Comparison of ENCODE assay signal across 1 cellular context in the genomic region with DNA sequence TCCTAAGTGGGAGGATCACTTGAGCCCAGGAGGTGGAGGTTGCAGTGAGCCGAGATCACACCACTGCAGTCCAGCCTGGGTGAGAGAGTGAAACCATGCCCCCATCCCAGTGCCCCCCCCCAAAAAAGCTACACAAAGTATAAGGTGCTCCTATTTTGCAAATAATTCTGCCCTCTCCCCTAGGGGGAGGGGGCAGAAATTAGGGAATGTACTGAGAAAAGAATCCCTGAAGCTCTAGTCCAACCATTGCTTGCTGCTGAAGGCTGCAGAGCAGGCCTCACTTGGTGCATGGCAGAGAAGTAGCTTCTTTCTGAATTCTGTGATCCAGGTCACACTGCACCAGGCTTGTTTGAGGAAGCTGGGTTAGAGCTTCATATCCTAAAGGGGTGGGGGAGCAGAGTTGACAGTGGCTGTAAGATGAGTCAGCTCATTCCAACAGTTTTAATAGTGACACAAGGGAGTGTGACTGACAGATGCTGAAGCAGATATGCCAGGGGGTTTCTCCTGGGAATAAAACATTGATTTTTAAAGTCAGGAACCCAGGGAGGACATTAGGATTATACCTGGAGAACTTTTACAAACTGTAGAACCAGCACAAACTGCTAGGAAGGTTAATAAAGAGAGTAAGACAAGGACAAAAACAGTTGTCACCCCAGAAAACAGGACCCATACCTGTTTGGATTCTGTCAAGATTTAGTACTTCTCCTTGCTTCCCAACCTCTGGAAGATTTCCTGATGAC.
A peak's percentile ranks its signal among the peaks of the same experiment; 100 is the strongest.
TF ChIP-seq lines count a peak whose summit lies in the region.

No MANE protein-coding gene starts in this region.

TF ChIP-seq in K562, 482 proteins besides CTCF, POLR2A, EP300 and RAD21 (continued from another document and continues in another):
- peak in 1 of 2 experiments; percentile 70; a peak in 1 of 3 replicates for TF ChIP-seq CBX3 (IDR thresholded peaks at IDR 0.05; ENCODE audit: borderline replicate concordance in 1 of 2, low read length in 2 of 2)
- peak; percentile 60 for TF ChIP-seq SMAD1 (IDR thresholded peaks at IDR 0.05; ENCODE audit: low read depth, low read length, partially characterized antibody)
- no peak for TF ChIP-seq ZNF324 (CRISPR knock-in tag; IDR thresholded peaks at IDR 0.05)
- peak; percentile 61 for TF ChIP-seq L3MBTL2 (IDR thresholded peaks at IDR 0.05)
- peak; percentile 82 to 85 for TF ChIP-seq KDM1A (IDR thresholded peaks at IDR 0.05)
- TF ChIP-seq, protein P1, sequence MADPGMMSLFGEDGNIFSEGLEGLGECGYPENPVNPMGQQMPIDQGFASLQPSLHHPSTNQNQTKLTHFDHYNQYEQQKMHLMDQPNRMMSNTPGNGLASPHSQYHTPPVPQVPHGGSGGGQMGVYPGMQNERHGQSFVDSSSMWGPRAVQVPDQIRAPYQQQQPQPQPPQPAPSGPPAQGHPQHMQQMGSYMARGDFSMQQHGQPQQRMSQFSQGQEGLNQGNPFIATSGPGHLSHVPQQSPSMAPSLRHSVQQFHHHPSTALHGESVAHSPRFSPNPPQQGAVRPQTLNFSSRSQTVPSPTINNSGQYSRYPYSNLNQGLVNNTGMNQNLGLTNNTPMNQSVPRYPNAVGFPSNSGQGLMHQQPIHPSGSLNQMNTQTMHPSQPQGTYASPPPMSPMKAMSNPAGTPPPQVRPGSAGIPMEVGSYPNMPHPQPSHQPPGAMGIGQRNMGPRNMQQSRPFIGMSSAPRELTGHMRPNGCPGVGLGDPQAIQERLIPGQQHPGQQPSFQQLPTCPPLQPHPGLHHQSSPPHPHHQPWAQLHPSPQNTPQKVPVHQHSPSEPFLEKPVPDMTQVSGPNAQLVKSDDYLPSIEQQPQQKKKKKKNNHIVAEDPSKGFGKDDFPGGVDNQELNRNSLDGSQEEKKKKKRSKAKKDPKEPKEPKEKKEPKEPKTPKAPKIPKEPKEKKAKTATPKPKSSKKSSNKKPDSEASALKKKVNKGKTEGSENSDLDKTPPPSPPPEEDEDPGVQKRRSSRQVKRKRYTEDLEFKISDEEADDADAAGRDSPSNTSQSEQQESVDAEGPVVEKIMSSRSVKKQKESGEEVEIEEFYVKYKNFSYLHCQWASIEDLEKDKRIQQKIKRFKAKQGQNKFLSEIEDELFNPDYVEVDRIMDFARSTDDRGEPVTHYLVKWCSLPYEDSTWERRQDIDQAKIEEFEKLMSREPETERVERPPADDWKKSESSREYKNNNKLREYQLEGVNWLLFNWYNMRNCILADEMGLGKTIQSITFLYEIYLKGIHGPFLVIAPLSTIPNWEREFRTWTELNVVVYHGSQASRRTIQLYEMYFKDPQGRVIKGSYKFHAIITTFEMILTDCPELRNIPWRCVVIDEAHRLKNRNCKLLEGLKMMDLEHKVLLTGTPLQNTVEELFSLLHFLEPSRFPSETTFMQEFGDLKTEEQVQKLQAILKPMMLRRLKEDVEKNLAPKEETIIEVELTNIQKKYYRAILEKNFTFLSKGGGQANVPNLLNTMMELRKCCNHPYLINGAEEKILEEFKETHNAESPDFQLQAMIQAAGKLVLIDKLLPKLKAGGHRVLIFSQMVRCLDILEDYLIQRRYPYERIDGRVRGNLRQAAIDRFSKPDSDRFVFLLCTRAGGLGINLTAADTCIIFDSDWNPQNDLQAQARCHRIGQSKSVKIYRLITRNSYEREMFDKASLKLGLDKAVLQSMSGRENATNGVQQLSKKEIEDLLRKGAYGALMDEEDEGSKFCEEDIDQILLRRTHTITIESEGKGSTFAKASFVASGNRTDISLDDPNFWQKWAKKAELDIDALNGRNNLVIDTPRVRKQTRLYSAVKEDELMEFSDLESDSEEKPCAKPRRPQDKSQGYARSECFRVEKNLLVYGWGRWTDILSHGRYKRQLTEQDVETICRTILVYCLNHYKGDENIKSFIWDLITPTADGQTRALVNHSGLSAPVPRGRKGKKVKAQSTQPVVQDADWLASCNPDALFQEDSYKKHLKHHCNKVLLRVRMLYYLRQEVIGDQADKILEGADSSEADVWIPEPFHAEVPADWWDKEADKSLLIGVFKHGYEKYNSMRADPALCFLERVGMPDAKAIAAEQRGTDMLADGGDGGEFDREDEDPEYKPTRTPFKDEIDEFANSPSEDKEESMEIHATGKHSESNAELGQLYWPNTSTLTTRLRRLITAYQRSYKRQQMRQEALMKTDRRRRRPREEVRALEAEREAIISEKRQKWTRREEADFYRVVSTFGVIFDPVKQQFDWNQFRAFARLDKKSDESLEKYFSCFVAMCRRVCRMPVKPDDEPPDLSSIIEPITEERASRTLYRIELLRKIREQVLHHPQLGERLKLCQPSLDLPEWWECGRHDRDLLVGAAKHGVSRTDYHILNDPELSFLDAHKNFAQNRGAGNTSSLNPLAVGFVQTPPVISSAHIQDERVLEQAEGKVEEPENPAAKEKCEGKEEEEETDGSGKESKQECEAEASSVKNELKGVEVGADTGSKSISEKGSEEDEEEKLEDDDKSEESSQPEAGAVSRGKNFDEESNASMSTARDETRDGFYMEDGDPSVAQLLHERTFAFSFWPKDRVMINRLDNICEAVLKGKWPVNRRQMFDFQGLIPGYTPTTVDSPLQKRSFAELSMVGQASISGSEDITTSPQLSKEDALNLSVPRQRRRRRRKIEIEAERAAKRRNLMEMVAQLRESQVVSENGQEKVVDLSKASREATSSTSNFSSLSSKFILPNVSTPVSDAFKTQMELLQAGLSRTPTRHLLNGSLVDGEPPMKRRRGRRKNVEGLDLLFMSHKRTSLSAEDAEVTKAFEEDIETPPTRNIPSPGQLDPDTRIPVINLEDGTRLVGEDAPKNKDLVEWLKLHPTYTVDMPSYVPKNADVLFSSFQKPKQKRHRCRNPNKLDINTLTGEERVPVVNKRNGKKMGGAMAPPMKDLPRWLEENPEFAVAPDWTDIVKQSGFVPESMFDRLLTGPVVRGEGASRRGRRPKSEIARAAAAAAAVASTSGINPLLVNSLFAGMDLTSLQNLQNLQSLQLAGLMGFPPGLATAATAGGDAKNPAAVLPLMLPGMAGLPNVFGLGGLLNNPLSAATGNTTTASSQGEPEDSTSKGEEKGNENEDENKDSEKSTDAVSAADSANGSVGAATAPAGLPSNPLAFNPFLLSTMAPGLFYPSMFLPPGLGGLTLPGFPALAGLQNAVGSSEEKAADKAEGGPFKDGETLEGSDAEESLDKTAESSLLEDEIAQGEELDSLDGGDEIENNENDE (IDR thresholded peaks at IDR 0.05; ENCODE audit: low read depth, low read length) = peak; percentile 58
- no peak for TF ChIP-seq ZNF3 (CRISPR knock-in tag; IDR thresholded peaks at IDR 0.05)
- peak; percentile 100 for TF ChIP-seq NFE2 (IDR thresholded peaks at IDR 0.05; ENCODE audit: low read depth)
- 0 out of 2 replicates have a peak, but pooled peaks have one; percentile 22 for TF ChIP-seq ZNF143 (CRISPR knock-in tag; IDR thresholded peaks at IDR 0.05)
- TF ChIP-seq PHTF2 (CRISPR knock-in tag; IDR thresholded peaks at IDR 0.05) = no peak
- peak; percentile 96 for TF ChIP-seq TEAD1 (CRISPR knock-in tag; IDR thresholded peaks at IDR 0.05)
- TF ChIP-seq SMARCC2 (IDR thresholded peaks at IDR 0.05; ENCODE audit: low read depth) = peak; percentile 88
- peak; percentile 63 for TF ChIP-seq SETDB1 (IDR thresholded peaks at IDR 0.05; ENCODE audit: low read length)
- no peak for TF ChIP-seq ZNF586 (CRISPR knock-in tag; conservative IDR thresholded peaks at IDR 0.05)
- no peak for TF ChIP-seq PTRF (tag; IDR thresholded peaks at IDR 0.05)
- TF ChIP-seq, protein P2, sequence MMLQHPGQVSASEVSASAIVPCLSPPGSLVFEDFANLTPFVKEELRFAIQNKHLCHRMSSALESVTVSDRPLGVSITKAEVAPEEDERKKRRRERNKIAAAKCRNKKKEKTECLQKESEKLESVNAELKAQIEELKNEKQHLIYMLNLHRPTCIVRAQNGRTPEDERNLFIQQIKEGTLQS (IDR thresholded peaks at IDR 0.05) = peak; percentile 91
- TF ChIP-seq, protein P2 (CRISPR knock-in tag; conservative IDR thresholded peaks at IDR 0.05) = peak; percentile 52; the same call in 1 of the 2 replicates
- TF ChIP-seq, protein P3, sequence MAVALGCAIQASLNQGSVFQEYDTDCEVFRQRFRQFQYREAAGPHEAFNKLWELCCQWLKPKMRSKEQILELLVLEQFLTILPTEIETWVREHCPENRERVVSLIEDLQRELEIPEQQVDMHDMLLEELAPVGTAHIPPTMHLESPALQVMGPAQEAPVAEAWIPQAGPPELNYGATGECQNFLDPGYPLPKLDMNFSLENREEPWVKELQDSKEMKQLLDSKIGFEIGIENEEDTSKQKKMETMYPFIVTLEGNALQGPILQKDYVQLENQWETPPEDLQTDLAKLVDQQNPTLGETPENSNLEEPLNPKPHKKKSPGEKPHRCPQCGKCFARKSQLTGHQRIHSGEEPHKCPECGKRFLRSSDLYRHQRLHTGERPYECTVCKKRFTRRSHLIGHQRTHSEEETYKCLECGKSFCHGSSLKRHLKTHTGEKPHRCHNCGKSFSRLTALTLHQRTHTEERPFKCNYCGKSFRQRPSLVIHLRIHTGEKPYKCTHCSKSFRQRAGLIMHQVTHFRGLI (CRISPR knock-in tag; IDR thresholded peaks at IDR 0.05) = no peak
- TF ChIP-seq XRCC4 (IDR thresholded peaks at IDR 0.05; ENCODE audit: extremely low read depth, insufficient read depth, insufficient read length) = no peak
- TF ChIP-seq SMARCB1 (IDR thresholded peaks at IDR 0.05; ENCODE audit: insufficient read length, low read depth) = peak; percentile 68
- TF ChIP-seq FOXM1 (IDR thresholded peaks at IDR 0.05; ENCODE audit: low read depth) = no peak
- TF ChIP-seq FOXM1 (CRISPR knock-in tag; IDR thresholded peaks at IDR 0.05; ENCODE audit: low read depth) = no peak
- no peak for TF ChIP-seq ZFP1 (CRISPR knock-in tag; IDR thresholded peaks at IDR 0.05)
- TF ChIP-seq CREM (IDR thresholded peaks at IDR 0.05; ENCODE audit: low read depth) = peak; percentile 80
- peak; percentile 78; the same call in 1 of the 2 replicates for TF ChIP-seq GATA2 (CRISPR knock-in tag; IDR thresholded peaks at IDR 0.05)
- TF ChIP-seq ZNF75A (CRISPR knock-in tag; IDR thresholded peaks at IDR 0.05) = no peak
- TF ChIP-seq SOX6 (IDR thresholded peaks at IDR 0.05) = peak; percentile 80
- TF ChIP-seq, protein P4, sequence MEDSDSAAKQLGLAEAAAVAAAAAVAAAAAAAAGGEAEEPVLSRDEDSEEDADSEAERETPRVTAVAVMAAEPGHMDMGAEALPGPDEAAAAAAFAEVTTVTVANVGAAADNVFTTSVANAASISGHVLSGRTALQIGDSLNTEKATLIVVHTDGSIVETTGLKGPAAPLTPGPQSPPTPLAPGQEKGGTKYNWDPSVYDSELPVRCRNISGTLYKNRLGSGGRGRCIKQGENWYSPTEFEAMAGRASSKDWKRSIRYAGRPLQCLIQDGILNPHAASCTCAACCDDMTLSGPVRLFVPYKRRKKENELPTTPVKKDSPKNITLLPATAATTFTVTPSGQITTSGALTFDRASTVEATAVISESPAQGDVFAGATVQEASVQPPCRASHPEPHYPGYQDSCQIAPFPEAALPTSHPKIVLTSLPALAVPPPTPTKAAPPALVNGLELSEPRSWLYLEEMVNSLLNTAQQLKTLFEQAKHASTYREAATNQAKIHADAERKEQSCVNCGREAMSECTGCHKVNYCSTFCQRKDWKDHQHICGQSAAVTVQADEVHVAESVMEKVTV (CRISPR knock-in tag; IDR thresholded peaks at IDR 0.05) = no peak
- TF ChIP-seq RBM15 (IDR thresholded peaks at IDR 0.05; ENCODE audit: insufficient read depth, low read length) = no peak
- TF ChIP-seq, protein P5, sequence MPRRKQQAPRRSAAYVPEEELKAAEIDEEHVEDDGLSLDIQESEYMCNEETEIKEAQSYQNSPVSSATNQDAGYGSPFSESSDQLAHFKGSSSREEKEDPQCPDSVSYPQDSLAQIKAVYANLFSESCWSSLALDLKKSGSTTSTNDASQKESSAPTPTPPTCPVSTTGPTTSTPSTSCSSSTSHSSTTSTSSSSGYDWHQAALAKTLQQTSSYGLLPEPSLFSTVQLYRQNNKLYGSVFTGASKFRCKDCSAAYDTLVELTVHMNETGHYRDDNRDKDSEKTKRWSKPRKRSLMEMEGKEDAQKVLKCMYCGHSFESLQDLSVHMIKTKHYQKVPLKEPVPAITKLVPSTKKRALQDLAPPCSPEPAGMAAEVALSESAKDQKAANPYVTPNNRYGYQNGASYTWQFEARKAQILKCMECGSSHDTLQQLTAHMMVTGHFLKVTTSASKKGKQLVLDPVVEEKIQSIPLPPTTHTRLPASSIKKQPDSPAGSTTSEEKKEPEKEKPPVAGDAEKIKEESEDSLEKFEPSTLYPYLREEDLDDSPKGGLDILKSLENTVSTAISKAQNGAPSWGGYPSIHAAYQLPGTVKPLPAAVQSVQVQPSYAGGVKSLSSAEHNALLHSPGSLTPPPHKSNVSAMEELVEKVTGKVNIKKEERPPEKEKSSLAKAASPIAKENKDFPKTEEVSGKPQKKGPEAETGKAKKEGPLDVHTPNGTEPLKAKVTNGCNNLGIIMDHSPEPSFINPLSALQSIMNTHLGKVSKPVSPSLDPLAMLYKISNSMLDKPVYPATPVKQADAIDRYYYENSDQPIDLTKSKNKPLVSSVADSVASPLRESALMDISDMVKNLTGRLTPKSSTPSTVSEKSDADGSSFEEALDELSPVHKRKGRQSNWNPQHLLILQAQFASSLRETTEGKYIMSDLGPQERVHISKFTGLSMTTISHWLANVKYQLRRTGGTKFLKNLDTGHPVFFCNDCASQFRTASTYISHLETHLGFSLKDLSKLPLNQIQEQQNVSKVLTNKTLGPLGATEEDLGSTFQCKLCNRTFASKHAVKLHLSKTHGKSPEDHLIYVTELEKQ (CRISPR knock-in tag; IDR thresholded peaks at IDR 0.05) = no peak
- TF ChIP-seq, protein P6, sequence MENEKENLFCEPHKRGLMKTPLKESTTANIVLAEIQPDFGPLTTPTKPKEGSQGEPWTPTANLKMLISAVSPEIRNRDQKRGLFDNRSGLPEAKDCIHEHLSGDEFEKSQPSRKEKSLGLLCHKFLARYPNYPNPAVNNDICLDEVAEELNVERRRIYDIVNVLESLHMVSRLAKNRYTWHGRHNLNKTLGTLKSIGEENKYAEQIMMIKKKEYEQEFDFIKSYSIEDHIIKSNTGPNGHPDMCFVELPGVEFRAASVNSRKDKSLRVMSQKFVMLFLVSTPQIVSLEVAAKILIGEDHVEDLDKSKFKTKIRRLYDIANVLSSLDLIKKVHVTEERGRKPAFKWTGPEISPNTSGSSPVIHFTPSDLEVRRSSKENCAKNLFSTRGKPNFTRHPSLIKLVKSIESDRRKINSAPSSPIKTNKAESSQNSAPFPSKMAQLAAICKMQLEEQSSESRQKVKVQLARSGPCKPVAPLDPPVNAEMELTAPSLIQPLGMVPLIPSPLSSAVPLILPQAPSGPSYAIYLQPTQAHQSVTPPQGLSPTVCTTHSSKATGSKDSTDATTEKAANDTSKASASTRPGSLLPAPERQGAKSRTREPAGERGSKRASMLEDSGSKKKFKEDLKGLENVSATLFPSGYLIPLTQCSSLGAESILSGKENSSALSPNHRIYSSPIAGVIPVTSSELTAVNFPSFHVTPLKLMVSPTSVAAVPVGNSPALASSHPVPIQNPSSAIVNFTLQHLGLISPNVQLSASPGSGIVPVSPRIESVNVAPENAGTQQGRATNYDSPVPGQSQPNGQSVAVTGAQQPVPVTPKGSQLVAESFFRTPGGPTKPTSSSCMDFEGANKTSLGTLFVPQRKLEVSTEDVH (IDR thresholded peaks at IDR 0.05; ENCODE audit: low read depth, partially characterized antibody) = peak; percentile 39
- 0 out of 2 replicates have a peak, but pooled peaks have one; percentile 36 for TF ChIP-seq NFIC (IDR thresholded peaks at IDR 0.05)
- TF ChIP-seq HNRNPH1 (optimal IDR thresholded peaks at IDR 0.05; ENCODE audit: low read depth, low read length) = no peak
- no peak for TF ChIP-seq HIVEP1 (CRISPR knock-in tag; IDR thresholded peaks at IDR 0.05)
- no peak for TF ChIP-seq ELF2 (CRISPR knock-in tag; IDR thresholded peaks at IDR 0.05)
- peak in 1 of 2 experiments; percentile 45; a peak in 1 of 4 replicates for TF ChIP-seq TBL1XR1 (IDR thresholded peaks at IDR 0.05; ENCODE audit: low read length in 2 of 2)
- peak; percentile 89 for TF ChIP-seq CTBP1 (IDR thresholded peaks at IDR 0.05; ENCODE audit: borderline replicate concordance)
- no peak for TF ChIP-seq SRSF1 (IDR thresholded peaks at IDR 0.05; ENCODE audit: low read depth, low read length)
- no peak for TF ChIP-seq SREBF1 (IDR thresholded peaks at IDR 0.05; ENCODE audit: borderline replicate concordance, low read depth, low read length)
